32 cellular contexts compared by ENCODE assay signal in the genomic region with DNA sequence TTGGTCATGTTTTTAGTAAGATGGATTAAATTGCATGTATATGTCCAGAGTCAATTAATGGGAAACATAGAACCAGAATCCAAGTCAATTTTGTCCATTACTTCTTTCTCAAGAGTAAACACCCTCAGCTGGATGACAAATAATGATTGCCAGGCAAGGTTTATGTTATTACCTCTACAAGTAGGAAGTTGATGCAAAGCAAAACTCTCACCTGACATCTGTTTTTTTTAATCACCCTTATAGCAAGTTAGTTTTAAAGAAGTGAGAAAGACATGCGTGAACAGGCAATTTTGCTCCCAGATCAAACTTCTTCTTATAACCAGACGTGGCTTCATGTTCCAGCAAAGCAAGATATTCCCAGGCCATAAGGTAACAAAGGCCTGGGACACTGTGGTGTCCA.
"Had no signal": no experiment of that assay in that cellular context is flagged by ENCODE, and none has a peak within 500 bp of the region (broad histone marks: within the 10 kb centered on the region; RNA-seq: fewer than 3 reads in every experiment).

No MANE protein-coding gene starts in this region.

- H3K4me1 Mint-ChIP-seq: activated CD4-positive, alpha-beta T cell treated with anti-CD3 and anti-CD28 coated beads for 36 hours; activated CD8-positive, alpha-beta memory T cell treated with anti-CD3 and anti-CD28 coated beads, Interleukin-2, amount 10 ng/mL, durations not matched to agents 7 days and 5 days; naive B cell; stimulated activated effector memory CD8-positive, alpha-beta T cell treated with anti-CD3 and anti-CD28 coated beads, Interleukin-12 subunit alpha, Interleukin-12 subunit beta, amount 100 ng/mL, for 72 hours had no signal

- H3K36me3 Mint-ChIP-seq: activated CD8-positive, alpha-beta memory T cell treated with anti-CD3 and anti-CD28 coated beads, Interleukin-2, amount 10 ng/mL, durations not matched to agents 7 days and 5 days; activated naive CD8-positive, alpha-beta T cell; mesothelial cell of epicardium; naive B cell; stimulated activated effector memory CD8-positive, alpha-beta T cell treated with anti-CD3 and anti-CD28 coated beads, Interleukin-12 subunit alpha, Interleukin-12 subunit beta, amount 100 ng/mL, for 72 hours had no signal

- H3K4me3 ChIP-seq: body of pancreas, gastrocnemius medialis, pancreas, prostate gland, skin epidermis, stomach, thyroid gland, upper lobe of left lung had no signal

- H3K27ac Mint-ChIP-seq: activated CD4-positive, alpha-beta T cell treated with anti-CD3 and anti-CD28 coated beads for 36 hours; activated CD8-positive, alpha-beta memory T cell treated with anti-CD3 and anti-CD28 coated beads, Interleukin-2, amount 10 ng/mL, durations not matched to agents 7 days and 5 days; activated CD8-positive, alpha-beta T cell treated with anti-CD3 and anti-CD28 coated beads, Interleukin-2, amount 10 ng/mL, durations not matched to agents 7 days and 5 days; activated naive CD8-positive, alpha-beta T cell; activated T-cell treated with anti-CD3 and anti-CD28 coated beads, Interleukin-2, amount 50 U/mL, for 72 hours; mesothelial cell of epicardium; naive B cell; stimulated activated effector memory CD8-positive, alpha-beta T cell treated with anti-CD3 and anti-CD28 coated beads, Interleukin-12 subunit alpha, Interleukin-12 subunit beta, amount 100 ng/mL, for 72 hours; T-helper 2 cell treated with Interferon-gamma antibody and Interleukin-4, amounts not matched to agents 5 μg/mL and 100 μg/mL, for 36 hours had no signal

- H3K4me1 ChIP-seq: body of pancreas, gastrocnemius medialis, pancreas, prostate gland, stomach, upper lobe of left lung had no signal

- DNase-seq: activated CD4-positive, alpha-beta T cell treated with anti-CD3 and anti-CD28 coated beads for 36 hours; activated CD4-positive, CD25-positive, alpha-beta regulatory T cell; activated CD8-positive, alpha-beta memory T cell treated with anti-CD3 and anti-CD28 coated beads, Interleukin-2, amount 10 ng/mL, durations not matched to agents 7 days and 5 days; activated CD8-positive, alpha-beta T cell treated with anti-CD3 and anti-CD28 coated beads, Interleukin-2, amount 10 ng/mL, durations not matched to agents 7 days and 5 days; activated naive CD4-positive, alpha-beta T cell; activated T-cell treated with anti-CD3 and anti-CD28 coated beads, Interleukin-2, amount 50 U/mL, for 72 hours; anterior cingulate cortex; body of pancreas; dermis blood vessel endothelial cell; effector CD4-positive, alpha-beta T cell; gastrocnemius medialis; head of caudate nucleus; hippocampal formation; left cardiac atrium; left ventricle myocardium superior; naive B cell; nucleus accumbens; pancreas; retina; stimulated activated CD4-positive, alpha-beta T cell treated with anti-CD3 and anti-CD28 coated beads, Interleukin-12 subunit alpha, Interleukin-12 subunit beta, amount 100 ng/mL, for 4 hours; stimulated activated CD4-positive, alpha-beta T cell treated with anti-CD3 and anti-CD28 coated beads, Interleukin-4, amount 100 ng/mL, for 24 hours; stomach; upper lobe of left lung had no signal

- H3K4me3 Mint-ChIP-seq: activated CD4-positive, alpha-beta T cell treated with anti-CD3 and anti-CD28 coated beads for 36 hours; activated CD8-positive, alpha-beta memory T cell treated with anti-CD3 and anti-CD28 coated beads, Interleukin-2, amount 10 ng/mL, durations not matched to agents 7 days and 5 days; activated CD8-positive, alpha-beta T cell treated with anti-CD3 and anti-CD28 coated beads, Interleukin-2, amount 10 ng/mL, durations not matched to agents 7 days and 5 days; activated naive CD8-positive, alpha-beta T cell; activated T-cell treated with anti-CD3 and anti-CD28 coated beads, Interleukin-2, amount 50 U/mL, for 72 hours; mesothelial cell of epicardium; naive B cell; neural crest cell; stimulated activated effector memory CD8-positive, alpha-beta T cell treated with anti-CD3 and anti-CD28 coated beads, Interleukin-12 subunit alpha, Interleukin-12 subunit beta, amount 100 ng/mL, for 72 hours; T-helper 2 cell treated with Interferon-gamma antibody and Interleukin-4, amounts not matched to agents 5 μg/mL and 100 μg/mL, for 36 hours had no signal

- H3K9me3 Mint-ChIP-seq: activated T-cell treated with anti-CD3 and anti-CD28 coated beads, Interleukin-2, amount 50 U/mL, for 72 hours; naive B cell; stimulated activated effector memory CD8-positive, alpha-beta T cell treated with anti-CD3 and anti-CD28 coated beads, Interleukin-12 subunit alpha, Interleukin-12 subunit beta, amount 100 ng/mL, for 72 hours; T-helper 2 cell treated with Interferon-gamma antibody and Interleukin-4, amounts not matched to agents 5 μg/mL and 100 μg/mL, for 36 hours had no signal

- H3K36me3 ChIP-seq: gastrocnemius medialis, pancreas, prostate gland, stomach, thyroid gland, upper lobe of left lung had no signal

- H3K27ac ChIP-seq: body of pancreas, gastrocnemius medialis, pancreas, prostate gland, skin epidermis, stomach, thyroid gland, upper lobe of left lung had no signal

- FAIRE-seq: keratinocyte, pancreas had no signal

- ATAC-seq: activated CD4-positive, alpha-beta T cell treated with anti-CD3 and anti-CD28 coated beads for 36 hours; activated CD8-positive, alpha-beta memory T cell treated with anti-CD3 and anti-CD28 coated beads, Interleukin-2, amount 10 ng/mL, durations not matched to agents 7 days and 5 days; activated CD8-positive, alpha-beta T cell treated with anti-CD3 and anti-CD28 coated beads, Interleukin-2, amount 10 ng/mL, durations not matched to agents 7 days and 5 days; activated T-cell treated with anti-CD3 and anti-CD28 coated beads, Interleukin-2, amount 50 U/mL, for 72 hours; body of pancreas; gastrocnemius medialis; left ventricle myocardium superior; pancreas; stimulated activated effector memory CD8-positive, alpha-beta T cell treated with anti-CD3 and anti-CD28 coated beads, Interleukin-12 subunit alpha, Interleukin-12 subunit beta, amount 100 ng/mL, for 72 hours had no signal

- H3K27me3 Mint-ChIP-seq: activated CD4-positive, alpha-beta T cell treated with anti-CD3 and anti-CD28 coated beads for 36 hours; activated CD8-positive, alpha-beta memory T cell treated with anti-CD3 and anti-CD28 coated beads, Interleukin-2, amount 10 ng/mL, durations not matched to agents 7 days and 5 days; activated naive CD8-positive, alpha-beta T cell had no signal

- H3K27me3 ChIP-seq: body of pancreas, gastrocnemius medialis, stomach, thyroid gland, upper lobe of left lung had no signal
